Comparison of ENCODE assay signal across 29 cellular contexts in genomic region chr6:102793752-102794151, GRCh38.
"Had no signal": no experiment of that assay in that cellular context is flagged by ENCODE, and none has a peak within 500 bp of the region (broad histone marks: within the 10 kb centered on the region; RNA-seq: fewer than 3 reads in every experiment).

No MANE protein-coding gene starts in this region.

- H3K4me3 Mint-ChIP-seq: activated CD4-positive, alpha-beta T cell treated with anti-CD3 and anti-CD28 coated beads, Interleukin-2, amount 10 ng/mL, durations not matched to agents 24 days and 14 days; activated CD8-positive, alpha-beta T cell treated with anti-CD3 and anti-CD28 coated beads for 36 hours; activated T-cell treated with anti-CD3 and anti-CD28 coated beads, Interleukin-2, amount 50 U/mL, for 72 hours; activated T-helper 17 cell treated with anti-CD3 and anti-CD28 coated beads, Interleukin-2, amount 50 U/mL, for 72 hours had no signal

- H3K27me3 Mint-ChIP-seq: activated CD4-positive, alpha-beta T cell treated with anti-CD3 and anti-CD28 coated beads, Interleukin-2, amount 10 ng/mL, durations not matched to agents 24 days and 14 days; activated CD8-positive, alpha-beta T cell treated with anti-CD3 and anti-CD28 coated beads for 36 hours; activated T-helper 17 cell treated with anti-CD3 and anti-CD28 coated beads, Interleukin-2, amount 50 U/mL, for 72 hours had no signal

- H3K4me2 ChIP-seq: KMS-11 had no signal

- H3K27ac ChIP-seq: adrenal gland, body of pancreas, breast epithelium, KMS-11, SJCRH30, SK-N-MC had no signal

- H3K4me1 Mint-ChIP-seq: activated CD4-positive, alpha-beta T cell treated with anti-CD3 and anti-CD28 coated beads, Interleukin-2, amount 10 ng/mL, durations not matched to agents 24 days and 14 days; activated T-helper 17 cell treated with anti-CD3 and anti-CD28 coated beads, Interleukin-2, amount 50 U/mL, for 72 hours had no signal

- H3K4me3 ChIP-seq: adrenal gland, body of pancreas, breast epithelium, SJCRH30, SK-N-MC had no signal

- ATAC-seq: activated CD8-positive, alpha-beta T cell treated with anti-CD3 and anti-CD28 coated beads for 36 hours; activated naive CD4-positive, alpha-beta T cell treated with anti-CD3 and anti-CD28 coated beads, Interleukin-2, amount 50 U/mL, for 72 hours; activated T-cell treated with anti-CD3 and anti-CD28 coated beads, Interleukin-2, amount 50 U/mL, for 72 hours; activated T-helper 17 cell treated with anti-CD3 and anti-CD28 coated beads, Interleukin-2, amount 50 U/mL, for 72 hours; body of pancreas; Panc1 had no signal

- DNase-seq: activated CD4-positive, alpha-beta T cell treated with anti-CD3 and anti-CD28 coated beads, Interleukin-2, amount 10 ng/mL, durations not matched to agents 24 days and 14 days; activated CD4-positive, alpha-beta T cell treated with anti-CD3 and anti-CD28 coated beads, Interleukin-2, amount 50 U/mL, for 4 hours; activated CD8-positive, alpha-beta T cell treated with anti-CD3 and anti-CD28 coated beads for 36 hours; activated effector memory CD4-positive, alpha-beta T cell treated with anti-CD3 and anti-CD28 coated beads, Interleukin-2, amount 50 U/mL, for 16 hours; activated naive CD4-positive, alpha-beta T cell treated with Interleukin-2 at 50 U/mL for 16 hours; activated T-cell treated with anti-CD3 and anti-CD28 coated beads, Interleukin-2, amount 50 U/mL, for 1 hour; activated T-cell treated with anti-CD3 and anti-CD28 coated beads, Interleukin-2, amount 50 U/mL, for 72 hours; adrenal gland; body of pancreas; MM.1S; MV-4-11; NCI-H1092; NCI-H1436 treated with DMSO at 0.1 percent for 48 hours; NCI-H1694 treated with DMSO at 0.1 percent for 48 hours; NCI-H2029; NCI-H345; NCI-H524 treated with DMSO at 0.1 percent for 48 hours; NCI-H748 treated with DMSO at 0.1 percent for 48 hours; OCI-M1; SHP77; SJCRH30; T1000 had no signal

- H3K36me3 Mint-ChIP-seq: activated naive CD4-positive, alpha-beta T cell treated with anti-CD3 and anti-CD28 coated beads, Interleukin-2, amount 50 U/mL, for 72 hours had no signal

- FAIRE-seq: astrocyte had no signal

- H3K27ac Mint-ChIP-seq: activated CD4-positive, alpha-beta T cell treated with anti-CD3 and anti-CD28 coated beads, Interleukin-2, amount 10 ng/mL, durations not matched to agents 24 days and 14 days; activated CD8-positive, alpha-beta T cell treated with anti-CD3 and anti-CD28 coated beads for 36 hours; activated naive CD4-positive, alpha-beta T cell treated with anti-CD3 and anti-CD28 coated beads, Interleukin-2, amount 50 U/mL, for 72 hours; activated T-cell treated with anti-CD3 and anti-CD28 coated beads, Interleukin-2, amount 50 U/mL, for 72 hours; activated T-helper 17 cell treated with anti-CD3 and anti-CD28 coated beads, Interleukin-2, amount 50 U/mL, for 72 hours had no signal

- H3K9me3 Mint-ChIP-seq: activated CD4-positive, alpha-beta T cell treated with anti-CD3 and anti-CD28 coated beads, Interleukin-2, amount 10 ng/mL, durations not matched to agents 24 days and 14 days; activated T-helper 17 cell treated with anti-CD3 and anti-CD28 coated beads, Interleukin-2, amount 50 U/mL, for 72 hours had no signal

- H3K9me3 ChIP-seq: adrenal gland, body of pancreas, breast epithelium, SJCRH30 had no signal

- H3K4me1 ChIP-seq: adrenal gland, body of pancreas, breast epithelium, SJCRH30 had no signal
